ENCODE assay signal across 10 cellular contexts in genomic region chr22:25406510-25407210, GRCh38.
DNase-seq lines count a peak whose midpoint lies in the region; ATAC-seq and TF ChIP-seq lines count a peak whose summit lies in the region.
"Had no signal": no experiment of that assay in that cellular context is flagged by ENCODE, and none has a peak within 500 bp of the region (broad histone marks: within the 10 kb centered on the region; RNA-seq: fewer than 3 reads in every experiment).

No MANE protein-coding gene starts in this region.

- no peak for DNase-seq in stimulated activated naive CD8-positive, alpha-beta T cell treated with anti-CD3 and anti-CD28 coated beads, Interleukin-15, Interleukin-2, amounts not matched to agents 100 U/mL and 50 U/mL, for 24 hours
- DNase-seq in mesothelial cell of epicardium (ENCODE audit: low spot score in 2 of 2, unreplicated experiment in 2 of 2) = no peak
- DNase-seq in NCI-H2171 treated with DMSO at 0.1 percent for 48 hours (lab: John Stamatoyannopoulos, UW) = no peak
- DNase-seq: left cardiac atrium, SHP77 had no signal

- no peaks in the 10 kb centered on the region for H3K9me3 Mint-ChIP-seq in stimulated activated naive CD8-positive, alpha-beta T cell treated with anti-CD3 and anti-CD28 coated beads, Interleukin-15, Interleukin-2, amounts not matched to agents 100 ng/mL and 50 ng/mL, for 24 hours
- H3K9me3 Mint-ChIP-seq in activated naive CD8-positive, alpha-beta T cell (ENCODE audit: low read depth) = no peaks in the 10 kb centered on the region
- H3K9me3 Mint-ChIP-seq in mesothelial cell of epicardium = no peaks in the 10 kb centered on the region

- TF ChIP-seq CTCF in mesothelial cell of epicardium (IDR thresholded peaks at IDR 0.05; ENCODE audit: unreplicated experiment) = no peak

- peaks cover 20% of the 10 kb centered on the region for H3K4me1 Mint-ChIP-seq in stimulated activated naive CD8-positive, alpha-beta T cell treated with anti-CD3 and anti-CD28 coated beads, Interleukin-15, Interleukin-2, amounts not matched to agents 100 ng/mL and 50 ng/mL, for 24 hours (ENCODE audit: low read depth)
- peaks cover 31% of the 10 kb centered on the region for H3K4me1 Mint-ChIP-seq in activated naive CD8-positive, alpha-beta T cell (ENCODE audit: low read depth)
- peaks cover 27% of the 10 kb centered on the region for H3K4me1 Mint-ChIP-seq in mesothelial cell of epicardium

- no peak for ATAC-seq in stimulated activated naive CD8-positive, alpha-beta T cell treated with anti-CD3 and anti-CD28 coated beads, Interleukin-15, Interleukin-2, amounts not matched to agents 100 U/mL and 50 U/mL, for 24 hours
- ATAC-seq in GM19395 (IDR thresholded peaks at IDR 0.05; ENCODE audit: unreplicated experiment) = no peak
- ATAC-seq in GM21367 (IDR thresholded peaks at IDR 0.05; ENCODE audit: unreplicated experiment) = no peak
- ATAC-seq in GM19328 (IDR thresholded peaks at IDR 0.05; ENCODE audit: unreplicated experiment) = no peak

- no peaks in the 10 kb centered on the region for H3K27me3 Mint-ChIP-seq in stimulated activated naive CD8-positive, alpha-beta T cell treated with anti-CD3 and anti-CD28 coated beads, Interleukin-15, Interleukin-2, amounts not matched to agents 100 ng/mL and 50 ng/mL, for 24 hours
- no peaks in the 10 kb centered on the region for H3K27me3 Mint-ChIP-seq in activated naive CD8-positive, alpha-beta T cell
- no peaks in the 10 kb centered on the region for H3K27me3 Mint-ChIP-seq in mesothelial cell of epicardium (ENCODE audit: low read depth)

- peak overlapping the region; percentile 69 for H3K27ac Mint-ChIP-seq in stimulated activated naive CD8-positive, alpha-beta T cell treated with anti-CD3 and anti-CD28 coated beads, Interleukin-15, Interleukin-2, amounts not matched to agents 100 ng/mL and 50 ng/mL, for 24 hours
- H3K27ac Mint-ChIP-seq in activated naive CD8-positive, alpha-beta T cell = no peak overlapping the region
- peak overlapping the region; percentile 12 for H3K27ac Mint-ChIP-seq in mesothelial cell of epicardium

- peak overlapping the region; percentile 77 for H3K4me3 Mint-ChIP-seq in stimulated activated naive CD8-positive, alpha-beta T cell treated with anti-CD3 and anti-CD28 coated beads, Interleukin-15, Interleukin-2, amounts not matched to agents 100 ng/mL and 50 ng/mL, for 24 hours
- H3K4me3 Mint-ChIP-seq in activated naive CD8-positive, alpha-beta T cell = peak overlapping the region; percentile 80
- peak overlapping the region; percentile 72 for H3K4me3 Mint-ChIP-seq in mesothelial cell of epicardium

- H3K36me3 Mint-ChIP-seq in stimulated activated naive CD8-positive, alpha-beta T cell treated with anti-CD3 and anti-CD28 coated beads, Interleukin-15, Interleukin-2, amounts not matched to agents 100 ng/mL and 50 ng/mL, for 24 hours (ENCODE audit: low read depth) = no peaks in the 10 kb centered on the region
- H3K36me3 Mint-ChIP-seq in activated naive CD8-positive, alpha-beta T cell = no peaks in the 10 kb centered on the region
- H3K36me3 Mint-ChIP-seq in mesothelial cell of epicardium = no peaks in the 10 kb centered on the region
